Comparison of ENCODE assay signal across 8 cellular contexts in genomic region chr19:57362419-57362818, GRCh38. TPM values are rescaled to one million over a fixed set of nuclear protein-coding genes. Genes with fewer than 3 reads are reported as not detected.
DNase-seq lines count a peak whose midpoint lies in the region; ATAC-seq and TF ChIP-seq lines count a peak whose summit lies in the region.

No MANE protein-coding gene starts in this region.

- DNase-seq in CD4-positive, alpha-beta T cell: no peak
- DNase-seq in neural progenitor cell (ENCODE audit: low spot score) (no peak), SKM-1 treated with dmso at 0.1 percent for 144 hours (lab: John Stamatoyannopoulos, UW; ENCODE audit: unreplicated experiment) (no peak)
- DNase-seq in activated effector memory CD4-positive, alpha-beta T cell treated with anti-CD3 and anti-CD28 coated beads, Interleukin-2, amount 50 U/mL, for 16 hours: no peak

- H4K20me1 ChIP-seq in OCI-LY3 (ENCODE audit: insufficient read depth, low read length) (no peaks in the 10 kb centered on the region), neural progenitor cell (ENCODE audit: low read depth) (no peaks in the 10 kb centered on the region)

- peak overlapping the region; percentile 94 for H3K27ac Mint-ChIP-seq in CD4-positive, alpha-beta T cell
- H3K27ac Mint-ChIP-seq in neural progenitor cell: peak overlapping the region; percentile 98

- H3F3A ChIP-seq in neural progenitor cell (ENCODE audit: low read depth): no peaks in the 10 kb centered on the region

- H3K4me2 ChIP-seq in OCI-LY3 (ENCODE audit: low read length): peak overlapping the region; percentile 88
- H3K4me2 ChIP-seq in neural progenitor cell: peak overlapping the region; percentile 74

- H3K9me3 ChIP-seq in CD4-positive, alpha-beta T cell (ENCODE audit: control insufficient read depth, low read length): peaks cover 28% of the 10 kb centered on the region
- no peaks in the 10 kb centered on the region for H3K9me3 ChIP-seq in OCI-LY3 (ENCODE audit: insufficient read depth, low read length)
- H3K9me3 ChIP-seq in endocrine pancreas (ENCODE audit: control insufficient read depth, low read length): no peaks in the 10 kb centered on the region
- H3K9me3 ChIP-seq in neural progenitor cell (ENCODE audit: low read depth): no peaks in the 10 kb centered on the region

- peaks cover 21% of the 10 kb centered on the region for H3K79me2 ChIP-seq in OCI-LY3 (ENCODE audit: low read length)
- peaks cover 17% of the 10 kb centered on the region for H3K79me2 ChIP-seq in neural progenitor cell (ENCODE audit: low read depth)

- no peak overlapping the region; the same call in 1 of the 2 replicates for H2AFZ ChIP-seq in OCI-LY3 (ENCODE audit: low read depth, low read length)
- H2AFZ ChIP-seq in neural progenitor cell (replicated peaks): peak overlapping the region; percentile 46

- peaks cover 19% of the 10 kb centered on the region for H3K4me1 Mint-ChIP-seq in CD4-positive, alpha-beta T cell (ENCODE audit: low read depth)
- peaks cover 9% of the 10 kb centered on the region for H3K4me1 Mint-ChIP-seq in neural progenitor cell

- H3K36me3 Mint-ChIP-seq in CD4-positive, alpha-beta T cell (ENCODE audit: low read depth): peaks cover 64% of the 10 kb centered on the region
- H3K36me3 Mint-ChIP-seq in neural progenitor cell: peaks cover 24% of the 10 kb centered on the region

- peaks cover 12% of the 10 kb centered on the region for H3K4me1 ChIP-seq in OCI-LY3 (ENCODE audit: low read length)
- H3K4me1 ChIP-seq in endocrine pancreas (ENCODE audit: control insufficient read depth, insufficient read depth, low read length): peaks cover 4% of the 10 kb centered on the region
- H3K4me1 ChIP-seq in neural progenitor cell: peaks cover 7% of the 10 kb centered on the region

- H3K9ac ChIP-seq in OCI-LY3 (ENCODE audit: low read length) (peak overlapping the region; percentile 76), endocrine pancreas (ENCODE audit: control insufficient read depth, insufficient read depth, low read length) (peak overlapping the region; percentile 45), neural progenitor cell (peak overlapping the region; percentile 35)

- H3K9me3 Mint-ChIP-seq in CD4-positive, alpha-beta T cell: peaks cover 13% of the 10 kb centered on the region
- no peaks in the 10 kb centered on the region for H3K9me3 Mint-ChIP-seq in neural progenitor cell

- CTCF ChIA-PET in CD4-positive, alpha-beta T cell (lab: Charles Lee): no interaction called here

- no peak overlapping the region for H3K27ac ChIP-seq in CD4-positive, alpha-beta T cell (ENCODE audit: low read depth, low read length)
- H3K27ac ChIP-seq in OCI-LY3 (ENCODE audit: low read length) (peak overlapping the region; percentile 55; the same call in 1 of the 2 replicates), neural progenitor cell (no peak overlapping the region)

- H3K27me3 ChIP-seq in CD4-positive, alpha-beta T cell (ENCODE audit: control insufficient read depth, insufficient read depth, low read length): no peaks in the 10 kb centered on the region
- H3K27me3 ChIP-seq in OCI-LY3 (ENCODE audit: low read depth, low read length) (no peaks in the 10 kb centered on the region), endocrine pancreas (ENCODE audit: control insufficient read depth, insufficient read depth, low read length) (no peaks in the 10 kb centered on the region), neural progenitor cell (no peaks in the 10 kb centered on the region)

- no peak for TF ChIP-seq CTCF in CD4-positive, alpha-beta T cell (IDR thresholded peaks at IDR 0.05)
- no peak for TF ChIP-seq CTCF in OCI-LY3 (IDR thresholded peaks at IDR 0.05; ENCODE audit: low read depth, low read length)
- no peak for TF ChIP-seq CTCF in neural progenitor cell (IDR thresholded peaks at IDR 0.05)

- H3K27me3 Mint-ChIP-seq in CD4-positive, alpha-beta T cell: peaks cover 3% of the 10 kb centered on the region
- peaks cover 4% of the 10 kb centered on the region for H3K27me3 Mint-ChIP-seq in neural progenitor cell (ENCODE audit: insufficient read depth, low read depth)

- no peak for ATAC-seq in CD4-positive, alpha-beta T cell (ENCODE audit: poor library complexity)
- no peak for ATAC-seq in GM21619 (IDR thresholded peaks at IDR 0.05; ENCODE audit: unreplicated experiment)
- no peak for ATAC-seq in HG02970 (IDR thresholded peaks at IDR 0.05; ENCODE audit: low FRiP score, unreplicated experiment)

- H3K36me3 ChIP-seq in OCI-LY3 (replicated peaks; ENCODE audit: low read depth, low read length) (peaks cover 22% of the 10 kb centered on the region), endocrine pancreas (ENCODE audit: control insufficient read depth, insufficient read depth, low read length) (peaks cover 7% of the 10 kb centered on the region), neural progenitor cell (no peaks in the 10 kb centered on the region)

- H3K4me3 ChIP-seq in OCI-LY3 (ENCODE audit: low read length): peak overlapping the region; percentile 80
- H3K4me3 ChIP-seq in endocrine pancreas (ENCODE audit: control insufficient read depth, insufficient read depth, low read length): peak overlapping the region; percentile 73
- H3K4me3 ChIP-seq in neural progenitor cell: peak overlapping the region; percentile 84

- no peak overlapping the region for H3K4me3 Mint-ChIP-seq in CD4-positive, alpha-beta T cell
- H3K4me3 Mint-ChIP-seq in neural progenitor cell: peak overlapping the region; percentile 98

- intact Hi-C loops in CD4-positive, alpha-beta T cell (cut with DNase I, micrococcal nuclease): loop anchor here in 1 of 2 experiments (2.0 to 5.0 kb wide), 3 partner anchors 40 to 82 kb away; partner anchors contain the start of genes ZNF460, ZNF543 and ZNF749

- POLR2A ChIA-PET in CD4-positive, alpha-beta T cell (lab: Charles Lee): interaction anchor here (1.0 to 2.2 kb wide), 3 partner anchors 12 to 1000 kb away, joined by 3 to 20 read pairs (median 12); partner anchors contain the start of genes ZNF304, ZNF497 and ZNF548

RNA-seq across cellular contexts. Expression of gene TRAPPC2B, which starts 0.9 kb away (rescaled TPM):
- total RNA-seq in CD4-positive, alpha-beta T cell: 10 to 100 TPM; 11.5 to 12.7 TPM
- 10.7 and 23.4 TPM in 2 replicates for total RNA-seq in neural progenitor cell (ENCODE audit: low replicate concordance)

RNA-seq across cellular contexts. Expression of gene ZNF547, which starts 0.9 kb away (rescaled TPM):
- 1 to 10 TPM; 1.4 to 2.1 TPM for total RNA-seq in CD4-positive, alpha-beta T cell
- total RNA-seq in neural progenitor cell (ENCODE audit: low replicate concordance): 2.7 and 2.9 TPM in 2 replicates

RNA-seq across cellular contexts. Expression of gene ZNF304, which starts 11.3 kb away (rescaled TPM):
- 1 to 10 TPM; 4.9 to 5.4 TPM for total RNA-seq in CD4-positive, alpha-beta T cell
- total RNA-seq in neural progenitor cell (ENCODE audit: low replicate concordance): 11.6 and 15.5 TPM in 2 replicates

RNA-seq across cellular contexts. Expression of gene ZNF548, which starts 27.2 kb away (rescaled TPM):
- total RNA-seq in CD4-positive, alpha-beta T cell: 10 to 100 TPM; 68.3 to 70.4 TPM
- total RNA-seq in neural progenitor cell (ENCODE audit: low replicate concordance): 17.7 and 18.7 TPM in 2 replicates

RNA-seq across cellular contexts. Expression of gene ZNF543, which starts 42.1 kb away (rescaled TPM):
- 1 to 10 TPM; 4.0 to 4.3 TPM for total RNA-seq in CD4-positive, alpha-beta T cell
- total RNA-seq in neural progenitor cell (ENCODE audit: low replicate concordance): 9.5 and 11.6 TPM in 2 replicates
